15 cellular contexts compared by ENCODE assay signal in genomic region chr1:40309374-40310128, GRCh38. TPM values are rescaled to one million over a fixed set of nuclear protein-coding genes. Genes with fewer than 3 reads are reported as not detected.
A peak's percentile ranks its signal among the peaks of the same experiment; 100 is the strongest.
DNase-seq lines count a peak whose midpoint lies in the region; ATAC-seq and TF ChIP-seq lines count a peak whose summit lies in the region.
"Had no signal": no experiment of that assay in that cellular context is flagged by ENCODE, and none has a peak within 500 bp of the region (broad histone marks: within the 10 kb centered on the region; RNA-seq: fewer than 3 reads in every experiment).

No MANE protein-coding gene starts in this region.

- H3K27ac ChIP-seq in angular gyrus (ENCODE audit: low read depth, low read length), result peak overlapping the region; percentile 32
- H3K27ac ChIP-seq in trophoblast cell (ENCODE audit: low read depth, low read length), result no peak overlapping the region
- H3K27ac ChIP-seq: stomach had no signal

- TF ChIP-seq CTCF in epithelial cell of proximal tubule (conservative IDR thresholded peaks at IDR 0.05; ENCODE audit: low read depth, low read length), result no peak

- no peak overlapping the region for H2BK120ac ChIP-seq in trophoblast cell (ENCODE audit: insufficient read depth, low read length, poor library complexity)

- peaks cover 15 to 22% of the 10 kb centered on the region in 2 experiments for H3K4me1 ChIP-seq in trophoblast cell (ENCODE audit: control insufficient read depth in 1 of 2, insufficient read depth in 2 of 2, low read length in 2 of 2)

- H3K14ac ChIP-seq in trophoblast cell (ENCODE audit: low read length), result no peak overlapping the region

- peak overlapping the region; percentile 37 for H3K23ac ChIP-seq in trophoblast cell (ENCODE audit: low read length)

- in situ Hi-C loops in G401 (cut with HindIII; ENCODE audit: low sequenced_read_pairs), result no loop called here

- no peak for ATAC-seq in GM19452 (IDR thresholded peaks at IDR 0.05; ENCODE audit: unreplicated experiment)

- H3K4me3 ChIP-seq in epithelial cell of proximal tubule (ENCODE audit: low read depth, low read length), result no peak overlapping the region
- H3K4me3 ChIP-seq in trophoblast cell (ENCODE audit: low read depth, low read length), result no peak overlapping the region
- H3K4me3 ChIP-seq: stomach had no signal

- H3K18ac ChIP-seq in trophoblast cell (ENCODE audit: low read length), result no peak overlapping the region

- H3K9ac ChIP-seq in trophoblast cell (ENCODE audit: low read length), result no peak overlapping the region

- no peak overlapping the region for H2BK12ac ChIP-seq in trophoblast cell (ENCODE audit: low read length)

- H2AFZ ChIP-seq in trophoblast cell (ENCODE audit: insufficient read depth, low read length, poor library complexity), result no peak overlapping the region

- no peak overlapping the region for H4K91ac ChIP-seq in trophoblast cell (ENCODE audit: low read depth, low read length)

- H3K79me2 ChIP-seq in trophoblast cell (ENCODE audit: control insufficient read depth, insufficient read depth, low read length, poor library complexity), result peaks cover 6% of the 10 kb centered on the region

- H3K4ac ChIP-seq in trophoblast cell (ENCODE audit: low read depth, low read length), result no peak overlapping the region

- no peaks in the 10 kb centered on the region for H3K36me3 ChIP-seq in trophoblast cell (ENCODE audit: control insufficient read depth in 1 of 2, insufficient read depth in 2 of 2, low read length in 2 of 2)
- H3K36me3 ChIP-seq: stomach had no signal

- H3K4me2 ChIP-seq in trophoblast cell (ENCODE audit: low read length), result no peak overlapping the region

- H2BK5ac ChIP-seq in trophoblast cell (ENCODE audit: low read depth, low read length, poor library complexity), result no peak overlapping the region

- no peak overlapping the region for H4K12ac ChIP-seq in trophoblast cell (ENCODE audit: low read depth, low read length)

- no peak overlapping the region for H4K8ac ChIP-seq in trophoblast cell (ENCODE audit: low read depth, low read length)

- no peak overlapping the region for H2AK5ac ChIP-seq in trophoblast cell (ENCODE audit: low read length)

- peaks cover 2% of the 10 kb centered on the region for H3K9me3 ChIP-seq in trophoblast cell (ENCODE audit: insufficient read depth, low read depth, low read length)
- H3K9me3 ChIP-seq: stomach had no signal

- H3K79me1 ChIP-seq in trophoblast cell (ENCODE audit: low read length), result peaks cover 13% of the 10 kb centered on the region

- DNase-seq in G401 (ENCODE audit: low spot score) (peak; percentile 47), epithelial cell of proximal tubule (ENCODE audit: low read depth) (peak; percentile 50), trophoblast cell (no peak), NCI-H524 treated with DMSO at 0.1 percent for 48 hours (lab: John Stamatoyannopoulos, UW) (no peak), NCI-H526 treated with DMSO at 0.1 percent for 48 hours (lab: John Stamatoyannopoulos, UW) (no peak), ureter (ENCODE audit: low spot score) (no peak)
- DNase-seq: activated T-cell treated with anti-CD3 and anti-CD28 coated beads, Interleukin-2, amount 50 U/mL, for 1 hour; GF-D8; HCEC 1CT; mesendoderm; NCI-H774; nephron progenitor cell; stomach had no signal

- no peaks in the 10 kb centered on the region for H3K27me3 ChIP-seq in trophoblast cell (ENCODE audit: insufficient read depth, low read length)
- H3K27me3 ChIP-seq: stomach had no signal

- WGBS in trophoblast cell (ENCODE audit: extremely low coverage, insufficient coverage, insufficient read length), result 100% methylated on average over 1 of the region's 8 CpGs

RNA-seq across cellular contexts. Expression of gene COL9A2, which starts 7.5 kb away (rescaled TPM):
- 4.0 and 6.4 TPM in 2 replicates for total RNA-seq in G401 (2014; rRNA removed; shearing (Covaris generic))
- total RNA-seq in epithelial cell of proximal tubule, result 4.6 and 6.7 TPM in 2 replicates
- polyA plus RNA-seq in trophoblast cell (2013), result 18.1 and 20.5 TPM in 2 replicates
- total RNA-seq in ureter, result 27.1 TPM

RNA-seq across cellular contexts. Expression of gene ZMPSTE24, which starts 51.5 kb away (rescaled TPM):
- 16.1 and 36.0 TPM in 2 replicates for total RNA-seq in G401 (2014; rRNA removed; shearing (Covaris generic))
- total RNA-seq in epithelial cell of proximal tubule, result 28.1 and 49.6 TPM in 2 replicates
- polyA plus RNA-seq in trophoblast cell (2013), result 36.9 and 39.4 TPM in 2 replicates
- total RNA-seq in ureter, result 52.9 TPM

Comparison
In these comparisons a context has a peak if more than half of its experiments do, and no peak if none do; other contexts are left out.
1. DNase-seq: peak in G401 (single experiment) and epithelial cell of proximal tubule (single experiment); none in trophoblast cell (0 of 2), NCI-H524 treated with DMSO at 0.1 percent for 48 hours (single experiment), NCI-H526 treated with DMSO at 0.1 percent for 48 hours (single experiment) and ureter (single experiment).